ENCODE assay signal across 20 cellular contexts in genomic region chr12:117279606-117280005, GRCh38.
DNase-seq lines count a peak whose midpoint lies in the region.
"Had no signal": no experiment of that assay in that cellular context is flagged by ENCODE, and none has a peak within 500 bp of the region (broad histone marks: within the 10 kb centered on the region; RNA-seq: fewer than 3 reads in every experiment).

No MANE protein-coding gene starts in this region.

- H3K9me3 ChIP-seq in HAP-1 = no peaks in the 10 kb centered on the region
- H3K9me3 ChIP-seq: neutrophil had no signal

- H3K36me3 ChIP-seq in HAP-1 (replicated peaks) = no peaks in the 10 kb centered on the region
- H3K36me3 ChIP-seq: neutrophil, WERI-Rb-1 had no signal

- DNase-seq in activated effector memory CD4-positive, alpha-beta T cell treated with anti-CD3 and anti-CD28 coated beads, Interleukin-2, amount 50 U/mL, for 16 hours = peak; percentile 36
- no peak for DNase-seq in activated effector memory CD4-positive, alpha-beta T cell treated with Interleukin-2 at 50 U/mL for 16 hours
- DNase-seq in NCI-H526 (lab: John Stamatoyannopoulos, UW) = peak; percentile 97
- peak; percentile 85 for DNase-seq in iPS DF 19.7 (ENCODE audit: low read depth, low spot score)
- DNase-seq in AG08396 (ENCODE audit: low spot score) = no peak
- no peak for DNase-seq in HAP-1 (ENCODE audit: low spot score in 2 of 2)
- no peak for DNase-seq in midbrain (lab: John Stamatoyannopoulos, UW)
- no peak for DNase-seq in cerebellar nuclear complex (lab: John Stamatoyannopoulos, UW)
- DNase-seq: activated CD4-positive, alpha-beta memory T cell treated with anti-CD3 and anti-CD28 coated beads for 36 hours; activated naive CD4-positive, alpha-beta T cell; activated T-cell treated with anti-CD3 and anti-CD28 coated beads for 4 hours; erythroblast; left ventricle myocardium superior; NCI-H187; NCI-H510A; PC-3; stimulated activated CD4-positive, alpha-beta T cell treated with anti-CD3 and anti-CD28 coated beads, Interleukin-4, amount 100 ng/mL, for 24 hours; WERI-Rb-1 had no signal

- no peak overlapping the region for H3K4me3 ChIP-seq in HAP-1
- H3K4me3 ChIP-seq: smooth muscle cell had no signal

- H3K27me3 ChIP-seq in HAP-1 (ENCODE audit: low read depth) = no peaks in the 10 kb centered on the region

- H3K4me1 ChIP-seq in HAP-1 = no peaks in the 10 kb centered on the region

- in situ Hi-C loops in HAP-1 (cut with MboI; ENCODE audit: low sequenced_read_pairs) = no loop called here

Comparison
In these comparisons a context has a peak if more than half of its experiments do, and no peak if none do; other contexts are left out.
1. DNase-seq: peak in activated effector memory CD4-positive, alpha-beta T cell treated with anti-CD3 and anti-CD28 coated beads, Interleukin-2, amount 50 U/mL, for 16 hours (single experiment), NCI-H526 (2 of 2) and iPS DF 19.7 (single experiment); none in activated effector memory CD4-positive, alpha-beta T cell treated with Interleukin-2 at 50 U/mL for 16 hours (single experiment), AG08396 (single experiment), HAP-1 (0 of 2), midbrain (single experiment) and cerebellar nuclear complex (0 of 2).